ENCODE assay signal across 8 cellular contexts in the genomic region with DNA sequence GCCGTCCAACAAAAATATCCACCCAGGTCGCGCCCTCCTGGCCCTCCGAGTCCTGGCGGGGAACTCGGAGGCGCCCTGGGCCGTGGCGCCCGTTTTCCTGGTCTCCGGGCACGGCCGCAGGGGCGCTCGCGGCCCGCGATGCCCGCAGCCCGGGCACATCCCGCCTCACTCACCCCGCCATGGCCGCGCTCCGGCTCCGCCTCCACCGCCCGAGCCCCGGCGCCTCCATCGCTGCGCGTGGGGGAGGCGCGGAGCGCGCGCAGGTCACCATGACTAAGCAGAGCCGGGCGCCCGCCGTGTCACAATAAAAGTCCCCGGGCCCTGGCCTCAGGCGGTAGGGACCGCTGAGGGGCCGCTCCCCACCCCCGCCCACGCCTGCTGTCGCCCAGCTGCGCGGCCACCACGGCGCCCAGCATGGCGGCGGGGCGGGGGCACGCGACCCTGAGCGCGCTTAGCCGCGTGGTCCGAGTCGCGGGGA. TPM values are rescaled to one million over a fixed set of nuclear protein-coding genes. Genes with fewer than 3 reads are reported as not detected.
DNase-seq lines count a peak whose midpoint lies in the region; ATAC-seq lines count a peak whose summit lies in the region.

No MANE protein-coding gene starts in this region.

- no peaks in the 10 kb centered on the region for H3K9me3 Mint-ChIP-seq in effector memory CD8-positive, alpha-beta T cell

- no peak overlapping the region for H3K23ac ChIP-seq in mesendoderm (ENCODE audit: low read length)

- peaks cover 24% of the 10 kb centered on the region for H3K79me2 ChIP-seq in mesendoderm (ENCODE audit: control insufficient read depth, insufficient read depth, low read length)

- no peak overlapping the region for H4K5ac ChIP-seq in mesendoderm (ENCODE audit: low read length)

- peaks cover 3% of the 10 kb centered on the region for H3K4me1 ChIP-seq in mesendoderm (ENCODE audit: control insufficient read depth, low read depth, low read length)

- H3K27me3 ChIP-seq in mesendoderm (ENCODE audit: insufficient read depth, low read length, poor library complexity) = no peaks in the 10 kb centered on the region

- H3K27me3 Mint-ChIP-seq in effector memory CD8-positive, alpha-beta T cell = no peaks in the 10 kb centered on the region

- H3K36me3 ChIP-seq in mesendoderm (ENCODE audit: control insufficient read depth, insufficient read depth, low read length) = peaks cover 7% of the 10 kb centered on the region

- H3K4ac ChIP-seq in mesendoderm (ENCODE audit: low read depth, low read length) = peak overlapping the region; percentile 100

- WGBS in mesendoderm (ENCODE audit: extremely low coverage, insufficient coverage, low lambda C conversion rate) = no CpG with 5 or more reads among the region's 65 CpGs

- peaks cover 26% of the 10 kb centered on the region for H3K36me3 Mint-ChIP-seq in effector memory CD8-positive, alpha-beta T cell (ENCODE audit: insufficient read depth)

- DNase-seq in COR-L47 (lab: John Stamatoyannopoulos, UW) (peak; percentile 95), HT1080 (ENCODE audit: low read depth) (peak; percentile 89), NOMO-1 treated with DMSO at 0.1 percent for 48 hours (lab: John Stamatoyannopoulos, UW; ENCODE audit: unreplicated experiment) (peak; percentile 88), mesendoderm (peak; percentile 94)
- DNase-seq in activated CD8-positive, alpha-beta memory T cell treated with anti-CD3 and anti-CD28 coated beads for 48 hours (ENCODE audit: low read depth in 2 of 3, low spot score in 2 of 3) = peak; percentile 80 to 88 (median 85)
- DNase-seq in effector memory CD8-positive, alpha-beta T cell = peak; percentile 84 to 87 (median 85)
- peak; percentile 75 for DNase-seq in stimulated activated CD8-positive, alpha-beta memory T cell treated with anti-CD3 and anti-CD28 coated beads, Interleukin-12 subunit alpha, Interleukin-12 subunit beta, amount 100 ng/mL, for 24 hours (ENCODE audit: extremely low read depth)

- H3K27ac ChIP-seq in mesendoderm (ENCODE audit: low read depth, low read length) = peak overlapping the region; percentile 89

- peak overlapping the region; percentile 54 for H3K4me3 ChIP-seq in mesendoderm (ENCODE audit: low read length)

- H3K4me1 Mint-ChIP-seq in effector memory CD8-positive, alpha-beta T cell (ENCODE audit: low read depth in 2 of 2) = peaks cover 34 to 37% of the 10 kb centered on the region in 2 donors

- H3K18ac ChIP-seq in mesendoderm (ENCODE audit: low read length) = peak overlapping the region; percentile 99

- no peak overlapping the region for H2AK5ac ChIP-seq in mesendoderm (ENCODE audit: low read length)

- H3K79me1 ChIP-seq in mesendoderm (ENCODE audit: low read length) = peaks cover 18% of the 10 kb centered on the region

- peak overlapping the region; percentile 94 for H2BK15ac ChIP-seq in mesendoderm (replicated peaks; ENCODE audit: low read depth)

- peak overlapping the region; percentile 87 to 90 for H3K4me3 Mint-ChIP-seq in effector memory CD8-positive, alpha-beta T cell

- peak overlapping the region; percentile 99 for H3K9ac ChIP-seq in mesendoderm (ENCODE audit: low read length)

- peak overlapping the region; percentile 75 for H2BK5ac ChIP-seq in mesendoderm (ENCODE audit: low read length)

- ATAC-seq in GM21360 (IDR thresholded peaks at IDR 0.05; ENCODE audit: unreplicated experiment) = peak; percentile 71
- peak; percentile 90 for ATAC-seq in effector memory CD8-positive, alpha-beta T cell (replicated peaks)

- peak overlapping the region; percentile 99 for H3K56ac ChIP-seq in mesendoderm (ENCODE audit: low read length)

- H4K8ac ChIP-seq in mesendoderm (ENCODE audit: low read depth, low read length) = peak overlapping the region; percentile 100

- H3K4me2 ChIP-seq in mesendoderm (ENCODE audit: low read length) = peak overlapping the region; percentile 75

- peak overlapping the region; percentile 99 for H2BK120ac ChIP-seq in mesendoderm (ENCODE audit: low read depth, low read length)

- peak overlapping the region; percentile 86 to 93 for H3K27ac Mint-ChIP-seq in effector memory CD8-positive, alpha-beta T cell

RNA-seq across cellular contexts. Expression of a gene that starts 0.6 kb away (rescaled TPM):
- 72.1 and 76.0 TPM in 2 replicates for total RNA-seq in HT1080 (2014; rRNA removed; shearing (Covaris generic))
- polyA plus RNA-seq in HT1080 (2015; cell fraction: cytosol; rRNA removed) = 40.7 and 41.4 TPM in 2 replicates
- 33.0 TPM in 2 replicates for polyA plus RNA-seq in HT1080 (2015; cell fraction: nucleus; rRNA removed)
- polyA plus RNA-seq in mesendoderm (2013, experiment 1 of 2) = 36.4 TPM
- 34.5 TPM for polyA plus RNA-seq in mesendoderm (2013, experiment 2 of 2)

RNA-seq across cellular contexts. Expression of a gene that starts 14.7 kb away (rescaled TPM):
- 1.2 and 1.8 TPM in 2 replicates for total RNA-seq in HT1080 (2014; rRNA removed; shearing (Covaris generic))
- 0.06 and 0.13 TPM in 2 replicates for polyA plus RNA-seq in HT1080 (2015; cell fraction: cytosol; rRNA removed)
- polyA plus RNA-seq in HT1080 (2015; cell fraction: nucleus; rRNA removed) = 0.14 and 0.42 TPM in 2 replicates
- polyA plus RNA-seq in mesendoderm (2013, experiment 1 of 2) = 2.4 TPM
- 2.4 TPM for polyA plus RNA-seq in mesendoderm (2013, experiment 2 of 2)

RNA-seq across cellular contexts. Expression of a gene that starts 41.1 kb away (rescaled TPM):
- total RNA-seq in HT1080 (2014; rRNA removed; shearing (Covaris generic)) = 31.8 and 36.8 TPM in 2 replicates
- 25.6 and 28.3 TPM in 2 replicates for polyA plus RNA-seq in HT1080 (2015; cell fraction: cytosol; rRNA removed)
- 27.2 and 29.9 TPM in 2 replicates for polyA plus RNA-seq in HT1080 (2015; cell fraction: nucleus; rRNA removed)
- 23.0 TPM for polyA plus RNA-seq in mesendoderm (2013, experiment 1 of 2)
- polyA plus RNA-seq in mesendoderm (2013, experiment 2 of 2) = 23.3 TPM

Comparison
In these comparisons a context has a peak if more than half of its experiments do, and no peak if none do; other contexts are left out.
1. Peak in every context shown above with its lines: DNase-seq, ATAC-seq, H3K4me3 ChIP-seq and H3K27ac ChIP-seq.